1 cellular context compared by ENCODE assay signal in genomic region chr17:4771519-4772234, GRCh38.
TF ChIP-seq lines count a peak whose summit lies in the region.

A gene with protein sequence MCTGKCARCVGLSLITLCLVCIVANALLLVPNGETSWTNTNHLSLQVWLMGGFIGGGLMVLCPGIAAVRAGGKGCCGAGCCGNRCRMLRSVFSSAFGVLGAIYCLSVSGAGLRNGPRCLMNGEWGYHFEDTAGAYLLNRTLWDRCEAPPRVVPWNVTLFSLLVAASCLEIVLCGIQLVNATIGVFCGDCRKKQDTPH (plus strand): TSS chr17:4771886. CDS start chr17:4771923, 37 bp downstream.

TF ChIP-seq in HepG2, 621 proteins besides CTCF, POLR2A, EP300 and RAD21 (continued from another document and continues in another):
- TF ChIP-seq, protein P1, sequence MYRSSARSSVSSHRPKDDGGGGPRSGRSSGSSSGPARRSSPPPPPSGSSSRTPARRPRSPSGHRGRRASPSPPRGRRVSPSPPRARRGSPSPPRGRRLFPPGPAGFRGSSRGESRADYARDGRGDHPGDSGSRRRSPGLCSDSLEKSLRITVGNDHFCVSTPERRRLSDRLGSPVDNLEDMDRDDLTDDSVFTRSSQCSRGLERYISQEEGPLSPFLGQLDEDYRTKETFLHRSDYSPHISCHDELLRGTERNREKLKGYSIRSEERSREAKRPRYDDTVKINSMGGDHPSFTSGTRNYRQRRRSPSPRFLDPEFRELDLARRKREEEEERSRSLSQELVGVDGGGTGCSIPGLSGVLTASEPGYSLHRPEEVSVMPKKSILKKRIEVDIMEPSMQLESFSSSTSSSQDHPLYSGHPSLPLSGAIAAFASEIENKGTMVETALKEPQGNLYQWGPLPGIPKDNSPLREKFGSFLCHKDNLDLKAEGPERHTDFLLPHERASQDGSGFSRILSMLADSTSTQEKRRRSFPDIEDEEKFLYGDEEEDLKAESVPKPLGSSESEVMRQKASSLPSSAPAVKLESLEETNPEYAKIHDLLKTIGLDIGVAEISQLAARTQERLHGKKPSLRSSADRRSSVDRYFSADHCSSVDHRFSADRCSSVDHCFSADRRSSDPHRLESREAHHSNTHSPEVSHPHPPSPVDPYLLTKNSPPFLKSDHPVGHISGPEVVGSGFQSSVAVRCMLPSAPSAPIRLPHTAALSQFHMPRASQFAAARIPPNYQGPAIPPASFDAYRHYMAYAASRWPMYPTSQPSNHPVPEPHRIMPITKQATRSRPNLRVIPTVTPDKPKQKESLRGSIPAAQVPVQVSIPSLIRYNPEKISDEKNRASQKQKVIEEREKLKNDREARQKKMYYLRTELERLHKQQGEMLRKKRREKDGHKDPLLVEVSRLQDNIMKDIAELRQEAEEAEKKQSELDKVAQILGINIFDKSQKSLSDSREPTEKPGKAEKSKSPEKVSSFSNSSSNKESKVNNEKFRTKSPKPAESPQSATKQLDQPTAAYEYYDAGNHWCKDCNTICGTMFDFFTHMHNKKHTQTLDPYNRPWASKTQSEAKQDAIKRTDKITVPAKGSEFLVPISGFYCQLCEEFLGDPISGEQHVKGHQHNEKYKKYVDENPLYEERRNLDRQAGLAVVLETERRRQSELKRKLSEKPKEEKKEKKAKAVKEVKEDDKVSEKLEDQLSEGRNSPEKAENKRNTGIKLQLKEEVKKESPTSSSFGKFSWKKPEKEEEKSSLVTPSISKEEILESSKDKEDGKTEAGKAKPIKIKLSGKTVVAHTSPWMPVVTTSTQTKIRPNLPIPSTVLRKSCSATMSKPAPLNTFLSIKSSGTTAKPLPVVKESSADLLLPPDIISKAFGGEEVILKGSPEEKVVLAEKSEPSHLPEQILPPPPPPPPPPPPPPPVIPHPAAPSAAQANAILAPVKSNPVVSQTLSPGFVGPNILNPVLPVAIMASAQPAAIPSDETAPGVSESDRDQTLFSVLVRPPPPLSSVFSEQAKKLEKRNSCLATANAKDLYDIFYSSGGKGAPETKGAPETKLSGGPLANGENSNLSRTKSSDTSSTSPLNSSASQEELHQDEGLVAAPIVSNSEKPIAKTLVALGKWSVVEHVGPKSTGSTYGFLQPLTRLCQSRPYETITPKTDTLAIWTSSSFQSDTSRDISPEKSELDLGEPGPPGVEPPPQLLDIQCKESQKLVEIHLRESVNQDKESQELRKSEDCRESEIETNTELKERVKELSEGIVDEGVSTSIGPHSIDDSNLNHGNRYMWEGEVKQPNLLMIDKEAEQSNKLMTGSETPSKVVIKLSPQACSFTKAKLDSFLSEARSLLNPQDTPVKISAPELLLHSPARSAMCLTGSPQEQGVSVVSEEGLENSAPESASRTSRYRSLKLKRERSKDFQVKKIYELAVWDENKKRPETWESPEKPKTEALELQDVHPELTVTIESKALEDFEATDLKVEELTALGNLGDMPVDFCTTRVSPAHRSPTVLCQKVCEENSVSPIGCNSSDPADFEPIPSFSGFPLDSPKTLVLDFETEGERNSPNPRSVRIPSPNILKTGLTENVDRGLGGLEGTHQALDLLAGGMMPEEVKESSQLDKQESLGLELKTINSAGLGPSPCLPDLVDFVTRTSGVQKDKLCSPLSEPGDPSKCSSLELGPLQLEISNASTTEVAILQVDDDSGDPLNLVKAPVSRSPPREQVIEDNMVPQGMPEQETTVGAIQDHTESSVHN (CRISPR knock-in tag; IDR thresholded peaks at IDR 0.05) = no peak
- TF ChIP-seq FOXK2 (IDR thresholded peaks at IDR 0.05) = peak; percentile 95
- peak; percentile 61 for TF ChIP-seq ZNF616 (CRISPR knock-in tag; IDR thresholded peaks at IDR 0.05; ENCODE audit: low read depth)
- no peak for TF ChIP-seq GZF1 (CRISPR knock-in tag; IDR thresholded peaks at IDR 0.05)
- TF ChIP-seq SNRNP70 (IDR thresholded peaks at IDR 0.05; ENCODE audit: low read depth, low read length) = no peak
- no peak for TF ChIP-seq ATF6 (CRISPR knock-in tag; conservative IDR thresholded peaks at IDR 0.05)
- TF ChIP-seq ZUFSP (CRISPR knock-in tag; IDR thresholded peaks at IDR 0.05; ENCODE audit: borderline replicate concordance) = no peak
- TF ChIP-seq ZNF33A (CRISPR knock-in tag; IDR thresholded peaks at IDR 0.05; ENCODE audit: borderline replicate concordance) = no peak
- peak; percentile 58; the same call in 1 of the 2 replicates for TF ChIP-seq REPIN1 (CRISPR knock-in tag; IDR thresholded peaks at IDR 0.05; ENCODE audit: borderline replicate concordance, low read depth)
- TF ChIP-seq MXD3 (CRISPR knock-in tag; IDR thresholded peaks at IDR 0.05) = peak; percentile 67; the same call in 1 of the 2 replicates
- peak; percentile 31; the same call in 1 of the 2 replicates for TF ChIP-seq YEATS2 (CRISPR knock-in tag; IDR thresholded peaks at IDR 0.05; ENCODE audit: borderline replicate concordance)
- peak; percentile 91 for TF ChIP-seq PITX1 (CRISPR knock-in tag; IDR thresholded peaks at IDR 0.05)
- peak; percentile 43 for TF ChIP-seq ZNF18 (CRISPR knock-in tag; IDR thresholded peaks at IDR 0.05; ENCODE audit: insufficient replicate concordance)
- peak; percentile 92 for TF ChIP-seq BCL3 (CRISPR knock-in tag; IDR thresholded peaks at IDR 0.05)
- no peak for TF ChIP-seq ZKSCAN1 (IDR thresholded peaks at IDR 0.05; ENCODE audit: low read length)
- TF ChIP-seq PAWR (CRISPR knock-in tag; IDR thresholded peaks at IDR 0.05; ENCODE audit: borderline replicate concordance) = no peak
- TF ChIP-seq, protein P2, sequence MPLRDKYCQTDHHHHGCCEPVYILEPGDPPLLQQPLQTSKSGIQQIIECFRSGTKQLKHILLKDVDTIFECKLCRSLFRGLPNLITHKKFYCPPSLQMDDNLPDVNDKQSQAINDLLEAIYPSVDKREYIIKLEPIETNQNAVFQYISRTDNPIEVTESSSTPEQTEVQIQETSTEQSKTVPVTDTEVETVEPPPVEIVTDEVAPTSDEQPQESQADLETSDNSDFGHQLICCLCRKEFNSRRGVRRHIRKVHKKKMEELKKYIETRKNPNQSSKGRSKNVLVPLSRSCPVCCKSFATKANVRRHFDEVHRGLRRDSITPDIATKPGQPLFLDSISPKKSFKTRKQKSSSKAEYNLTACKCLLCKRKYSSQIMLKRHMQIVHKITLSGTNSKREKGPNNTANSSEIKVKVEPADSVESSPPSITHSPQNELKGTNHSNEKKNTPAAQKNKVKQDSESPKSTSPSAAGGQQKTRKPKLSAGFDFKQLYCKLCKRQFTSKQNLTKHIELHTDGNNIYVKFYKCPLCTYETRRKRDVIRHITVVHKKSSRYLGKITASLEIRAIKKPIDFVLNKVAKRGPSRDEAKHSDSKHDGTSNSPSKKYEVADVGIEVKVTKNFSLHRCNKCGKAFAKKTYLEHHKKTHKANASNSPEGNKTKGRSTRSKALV (CRISPR knock-in tag; IDR thresholded peaks at IDR 0.05) = peak; percentile 64
- peak; percentile 78; the same call in 1 of the 2 replicates for TF ChIP-seq ZNF501 (CRISPR knock-in tag; IDR thresholded peaks at IDR 0.05)
- peak; percentile 90 for TF ChIP-seq HOXD1 (CRISPR knock-in tag; IDR thresholded peaks at IDR 0.05)
- TF ChIP-seq ZNF335 (CRISPR knock-in tag; IDR thresholded peaks at IDR 0.05) = peak; percentile 76
- peak; percentile 75 for TF ChIP-seq ZNF407 (CRISPR knock-in tag; IDR thresholded peaks at IDR 0.05; ENCODE audit: not compliant biosample characterization)
- 0 out of 2 replicates have a peak, but pooled peaks have one; percentile 43 for TF ChIP-seq ZNF296 (CRISPR knock-in tag; conservative IDR thresholded peaks at IDR 0.05)
- 0 out of 2 replicates have a peak, but pooled peaks have one; percentile 26 for TF ChIP-seq ZNF205 (CRISPR knock-in tag; IDR thresholded peaks at IDR 0.05)
- TF ChIP-seq IRF2 (CRISPR knock-in tag; IDR thresholded peaks at IDR 0.05) = peak; percentile 92
- TF ChIP-seq NAIF1 (CRISPR knock-in tag; IDR thresholded peaks at IDR 0.05; ENCODE audit: borderline replicate concordance) = no peak
- peak; percentile 98 for TF ChIP-seq ZNF264 (CRISPR knock-in tag; IDR thresholded peaks at IDR 0.05)
